ENCODE assay signal across 8 cellular contexts in the genomic region with DNA sequence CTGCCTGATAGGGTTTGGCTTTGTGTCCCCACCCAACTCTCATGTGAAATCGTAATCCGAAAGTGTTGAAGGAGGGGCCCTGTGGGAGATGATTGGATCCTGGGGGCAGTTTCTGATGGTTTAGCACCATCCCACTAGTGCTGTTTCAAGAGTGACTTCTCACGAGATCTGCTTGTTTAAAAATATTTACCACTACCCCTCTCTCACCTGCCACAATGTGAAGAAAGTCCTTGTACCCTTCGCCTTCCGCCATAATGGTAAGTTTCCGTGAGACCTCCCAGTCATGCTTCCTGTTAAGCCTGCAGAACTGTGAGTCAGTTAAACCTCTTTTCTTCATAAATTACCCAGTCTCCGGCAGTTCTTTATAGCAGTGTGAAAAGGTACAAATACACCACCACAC. TPM values are rescaled to one million over a fixed set of nuclear protein-coding genes. Genes with fewer than 3 reads are reported as not detected.
A peak's percentile ranks its signal among the peaks of the same experiment; 100 is the strongest.
DNase-seq lines count a peak whose midpoint lies in the region; ATAC-seq and TF ChIP-seq lines count a peak whose summit lies in the region.

No MANE protein-coding gene starts in this region.

- H3K27me3 Mint-ChIP-seq in stimulated activated naive B cell treated with anti-CD40 and anti-IgM and Interleukin-4, amounts not matched to agents 10 μg/mL and 1 μg/mL and 100 μg/mL, for 72 hours, result no peaks in the 10 kb centered on the region

- DNase-seq in Karpas-422 (no peak), erythroblast (lab: John Stamatoyannopoulos, UW) (peak; percentile 78 to 87), dorsolateral prefrontal cortex (no peak), GOT3 (lab: John Stamatoyannopoulos, UW) (no peak)
- DNase-seq in activated CD4-positive, CD25-positive, alpha-beta regulatory T cell treated with anti-CD3 and anti-CD28 coated beads, Interleukin-2, amount 50 U/mL, for 72 hours, result peak; percentile 50
- DNase-seq in stimulated activated naive B cell treated with anti-CD40 and anti-IgM and Interleukin-4, amounts not matched to agents 10 μg/mL and 1 μg/mL and 100 μg/mL, for 72 hours, result peak; percentile 39

- H3K4me3 ChIP-seq in BLaER1 treated with 17β-estradiol and CSF1 and Interleukin-3, amounts not matched to agents 10 nM and 100 nM, result peak overlapping the region in 5 of 10 experiments; percentile 15 to 99 (median 27); a peak in 5 of 20 replicates
- H3K4me3 ChIP-seq in Karpas-422 (ENCODE audit: low read length) (peak overlapping the region; percentile 17; the same call in 1 of the 2 replicates), dorsolateral prefrontal cortex (peak overlapping the region in 11 of 59 donors; percentile 5 to 95 (median 16))

- peak overlapping the region; percentile 85 for H3K4me3 Mint-ChIP-seq in stimulated activated naive B cell treated with anti-CD40 and anti-IgM and Interleukin-4, amounts not matched to agents 10 μg/mL and 1 μg/mL and 100 μg/mL, for 72 hours

- H3K4me2 ChIP-seq in BLaER1 treated with 17β-estradiol and CSF1 and Interleukin-3, amounts not matched to agents 10 nM and 100 nM, result peak overlapping the region; percentile 67 to 96 (median 91)
- H3K4me2 ChIP-seq in Karpas-422 (ENCODE audit: low read depth, low read length, poor library complexity, severe bottlenecking), result peak overlapping the region; percentile 91

- no peaks in the 10 kb centered on the region for H3K9me3 Mint-ChIP-seq in stimulated activated naive B cell treated with anti-CD40 and anti-IgM and Interleukin-4, amounts not matched to agents 10 μg/mL and 1 μg/mL and 100 μg/mL, for 72 hours

- H3K9ac ChIP-seq in BLaER1 treated with 17β-estradiol and CSF1 and Interleukin-3, amounts not matched to agents 10 nM and 100 nM, result peak overlapping the region in 1 of 11 experiments; percentile 33; a peak in 1 of 22 replicates
- no peak overlapping the region for H3K9ac ChIP-seq in Karpas-422 (ENCODE audit: low read length)

- peaks cover 62% of the 10 kb centered on the region for H3K79me2 ChIP-seq in Karpas-422 (ENCODE audit: low read length)

- peak; percentile 1 to 2 for ATAC-seq in stimulated activated naive B cell treated with anti-CD40 and anti-IgM and Interleukin-4, amounts not matched to agents 10 μg/mL and 1 μg/mL and 100 μg/mL, for 72 hours (replicated peaks)
- ATAC-seq in GM21390 (IDR thresholded peaks at IDR 0.05; ENCODE audit: unreplicated experiment), result no peak

- no peaks in the 10 kb centered on the region; a peak in 1 of 22 replicates for H3K9me3 ChIP-seq in BLaER1 treated with 17β-estradiol and CSF1 and Interleukin-3, amounts not matched to agents 10 nM and 100 nM (replicated peaks in 1 of 11)
- H3K9me3 ChIP-seq in Karpas-422 (ENCODE audit: low read length), result no peaks in the 10 kb centered on the region

- H3K27ac Mint-ChIP-seq in stimulated activated naive B cell treated with anti-CD40 and anti-IgM and Interleukin-4, amounts not matched to agents 10 μg/mL and 1 μg/mL and 100 μg/mL, for 72 hours, result peak overlapping the region; percentile 94

- H3K4me1 Mint-ChIP-seq in stimulated activated naive B cell treated with anti-CD40 and anti-IgM and Interleukin-4, amounts not matched to agents 10 μg/mL and 1 μg/mL and 100 μg/mL, for 72 hours, result peaks cover 13 to 33% of the 10 kb centered on the region in 2 donors

- peaks cover 18 to 34% (median 26%) of the 10 kb centered on the region in 10 experiments for H3K4me1 ChIP-seq in BLaER1 treated with 17β-estradiol and CSF1 and Interleukin-3, amounts not matched to agents 10 nM and 100 nM
- H3K4me1 ChIP-seq in Karpas-422 (ENCODE audit: low read length), result peaks cover 33% of the 10 kb centered on the region

- H3K27me3 ChIP-seq in BLaER1 treated with 17β-estradiol and CSF1 and Interleukin-3, amounts not matched to agents 10 nM and 100 nM, result no peaks in the 10 kb centered on the region
- H3K27me3 ChIP-seq in Karpas-422 (ENCODE audit: low read length) (no peaks in the 10 kb centered on the region), dorsolateral prefrontal cortex (no peaks in the 10 kb centered on the region)

- peak; percentile 78 for TF ChIP-seq POLR2A in erythroblast (IDR thresholded peaks at IDR 0.05; ENCODE audit: low read length)

- no peak overlapping the region for H2AFZ ChIP-seq in Karpas-422 (ENCODE audit: low read length)

- intact Hi-C loops in dorsolateral prefrontal cortex (cut with DNase I), result loop anchor here in 1 of 2 donors (5.0 to 10.0 kb wide), 2 partner anchors 64 to 1149 kb away; a partner anchor contains a TSS

- no peak for TF ChIP-seq CTCF in dorsolateral prefrontal cortex (IDR thresholded peaks at IDR 0.05 in 54 of 56, conservative IDR thresholded peaks at IDR 0.05 in 2 of 56; ENCODE audit: low read depth in 1 of 56, partially characterized antibody in 56 of 56)

- peaks cover 8 to 9% of the 10 kb centered on the region in 2 donors for H3K36me3 Mint-ChIP-seq in stimulated activated naive B cell treated with anti-CD40 and anti-IgM and Interleukin-4, amounts not matched to agents 10 μg/mL and 1 μg/mL and 100 μg/mL, for 72 hours

- peak overlapping the region in 1 of 11 experiments; percentile 7; a peak in 2 of 22 replicates for H3K27ac ChIP-seq in BLaER1 treated with 17β-estradiol and CSF1 and Interleukin-3, amounts not matched to agents 10 nM and 100 nM
- no peak overlapping the region for H3K27ac ChIP-seq in Karpas-422 (ENCODE audit: low read length)
- no peak overlapping the region for H3K27ac ChIP-seq in dorsolateral prefrontal cortex

- H3K9me2 ChIP-seq in Karpas-422 (replicated peaks; ENCODE audit: insufficient read depth, low read length), result no peaks in the 10 kb centered on the region

- H4K20me1 ChIP-seq in BLaER1 treated with 17β-estradiol and CSF1 and Interleukin-3, amounts not matched to agents 10 nM and 100 nM, result no peaks in the 10 kb centered on the region
- 0 out of 2 replicates have a peak, but pooled peaks cover 8% of the 10 kb centered on the region for H4K20me1 ChIP-seq in Karpas-422 (ENCODE audit: insufficient read depth, low read depth, low read length)

- peaks cover 6 to 28% (median 11%) of the 10 kb centered on the region in 11 experiments; a peak in 15 of 22 replicates for H3K36me3 ChIP-seq in BLaER1 treated with 17β-estradiol and CSF1 and Interleukin-3, amounts not matched to agents 10 nM and 100 nM
- H3K36me3 ChIP-seq in Karpas-422 (ENCODE audit: insufficient read depth, low read length), result peaks cover 21% of the 10 kb centered on the region

RNA-seq across cellular contexts. Expression of a gene that starts 2.7 kb away (rescaled TPM):
- 24.3 and 31.2 TPM in 2 replicates for total RNA-seq in Karpas-422 (2014; rRNA removed; shearing (Covaris generic); ENCODE audit: low replicate concordance)
- total RNA-seq in dorsolateral prefrontal cortex, result 10 to 100 TPM; 34.7 to 99.1 (median 60.1) TPM

Comparison
In these comparisons a context has a peak if more than half of its experiments do, and no peak if none do; other contexts are left out.
1. DNase-seq: peak in activated CD4-positive, CD25-positive, alpha-beta regulatory T cell treated with anti-CD3 and anti-CD28 coated beads, Interleukin-2, amount 50 U/mL, for 72 hours (single experiment), erythroblast (2 of 2) and stimulated activated naive B cell treated with anti-CD40 and anti-IgM and Interleukin-4, amounts not matched to agents 10 μg/mL and 1 μg/mL and 100 μg/mL, for 72 hours (single experiment); none in Karpas-422 (single experiment), dorsolateral prefrontal cortex (0 of 10) and GOT3 (single experiment).